9 cellular contexts compared by ENCODE assay signal in genomic region chr6:24522090-24522820, GRCh38. TPM values are rescaled to one million over a fixed set of nuclear protein-coding genes. Genes with fewer than 3 reads are reported as not detected.
A peak's percentile ranks its signal among the peaks of the same experiment; 100 is the strongest.
DNase-seq lines count a peak whose midpoint lies in the region; ATAC-seq and TF ChIP-seq lines count a peak whose summit lies in the region.
"Had no signal": no experiment of that assay in that cellular context is flagged by ENCODE, and none has a peak within 500 bp of the region (broad histone marks: within the 10 kb centered on the region; RNA-seq: fewer than 3 reads in every experiment).

No MANE protein-coding gene starts in this region.

- no peak for TF ChIP-seq CTCF in dorsolateral prefrontal cortex (IDR thresholded peaks at IDR 0.05 in 54 of 56, conservative IDR thresholded peaks at IDR 0.05 in 2 of 56; ENCODE audit: low read depth in 1 of 56, partially characterized antibody in 56 of 56)

- no peaks in the 10 kb centered on the region for H3K27me3 ChIP-seq in dorsolateral prefrontal cortex

- ATAC-seq in GM21723 (IDR thresholded peaks at IDR 0.05; ENCODE audit: unreplicated experiment) (peak; percentile 37), left colon (no peak)

- DNase-seq in DMS53 (lab: John Stamatoyannopoulos, UW) (peak; percentile 96), NCI-H128 (lab: John Stamatoyannopoulos, UW; ENCODE audit: unreplicated experiment) (peak; percentile 65), dorsolateral prefrontal cortex (peak in 6 of 10 donors; percentile 45 to 73 (median 60)), left colon (no peak), SW480 (ENCODE audit: low spot score) (no peak), medulla oblongata (ENCODE audit: extremely low spot score) (no peak)
- DNase-seq in activated effector memory CD4-positive, alpha-beta T cell treated with Interleukin-2 at 50 U/mL for 16 hours: no peak
- DNase-seq: T-helper 9 cell had no signal

- H3K4me3 ChIP-seq in dorsolateral prefrontal cortex: no peak overlapping the region

- intact Hi-C loops in dorsolateral prefrontal cortex (cut with DNase I) (no loop called here), left colon (cut with DNase I, micrococcal nuclease) (no loop called here)

- H3K27ac ChIP-seq in dorsolateral prefrontal cortex: peak overlapping the region in 14 of 59 donors; percentile 9 to 57 (median 35)

RNA-seq across cellular contexts. Expression of gene ALDH5A1, which starts 27.5 kb away (rescaled TPM):
- total RNA-seq in dorsolateral prefrontal cortex (10 to 100 TPM; 31.4 to 76.9 (median 56.3) TPM), left colon (10 to 100 TPM; 13.9 to 18.3 TPM)

RNA-seq across cellular contexts. Expression of gene GPLD1, which starts 32.9 kb away (rescaled TPM):
- total RNA-seq in dorsolateral prefrontal cortex (10 to 100 TPM in 119 of 120 experiments, 1 to 10 TPM in 1; 10.0 to 42.4 (median 20.7) TPM), left colon (under 1 TPM; 0.49 to 0.98 TPM)

Comparison
In these comparisons a context has a peak if more than half of its experiments do, and no peak if none do; other contexts are left out.
1. DNase-seq: peak in DMS53 (single experiment), NCI-H128 (single experiment) and dorsolateral prefrontal cortex (6 of 10); none in activated effector memory CD4-positive, alpha-beta T cell treated with Interleukin-2 at 50 U/mL for 16 hours (single experiment), left colon (0 of 2), SW480 (single experiment) and medulla oblongata (single experiment).
2. RNA of gene GPLD1, which starts 32.9 kb away (total RNA-seq): 10.0 to 42.4 TPM in dorsolateral prefrontal cortex; 0.49 to 0.98 TPM in left colon; every median in the first group is over 4 times any median in the second.